28 cellular contexts compared by ENCODE assay signal in genomic region chr5:162641142-162641813, GRCh38.
"Had no signal": no experiment of that assay in that cellular context is flagged by ENCODE, and none has a peak within 500 bp of the region (broad histone marks: within the 10 kb centered on the region; RNA-seq: fewer than 3 reads in every experiment).

No MANE protein-coding gene starts in this region.

- H3K27ac ChIP-seq: epithelial cell of prostate, foreskin keratinocyte, heart right ventricle, lower lobe of right lung, prostate gland, right atrium auricular region, suprapubic skin, transverse colon, vagina had no signal

- H3K4me3 ChIP-seq: heart right ventricle, lower lobe of right lung, mucosa of descending colon, prostate gland, right atrium auricular region, smooth muscle cell, suprapubic skin, transverse colon, vagina had no signal

- FAIRE-seq: keratinocyte had no signal

- H3K27me3 ChIP-seq: foreskin keratinocyte, heart right ventricle, right atrium auricular region, suprapubic skin, transverse colon, vagina had no signal

- H3K36me3 ChIP-seq: heart right ventricle, lower lobe of right lung, prostate gland, right atrium auricular region, suprapubic skin, transverse colon, vagina had no signal

- ATAC-seq: effector memory CD8-positive, alpha-beta T cell; esophagus mucosa; foreskin keratinocyte; heart right ventricle; left ventricle myocardium superior; lower lobe of right lung; mucosa of descending colon; natural killer cell treated with Interleukin-12 subunit alpha and Interleukin-12 subunit beta and Interleukin-15 and Interleukin-18, amount 100 ng/mL, for 72 hours; sciatic nerve; stimulated activated naive CD8-positive, alpha-beta T cell treated with anti-CD3 and anti-CD28 coated beads, Interleukin-15, amount 100 ng/mL, for 72 hours had no signal

- H3K4me1 ChIP-seq: foreskin keratinocyte, heart right ventricle, lower lobe of right lung, prostate gland, right atrium auricular region, suprapubic skin, transverse colon, vagina had no signal

- H3K4me2 ChIP-seq: smooth muscle cell had no signal

- DNase-seq: cerebellar nuclear complex; cortex of kidney; effector memory CD8-positive, alpha-beta T cell; foreskin keratinocyte; glutamatergic neuron; heart right ventricle; hippocampal formation; left ventricle myocardium superior; lower lobe of right lung; mucosa of descending colon; naive B cell; stimulated activated CD4-positive, alpha-beta T cell treated with anti-CD3 and anti-CD28 coated beads, Interleukin-12 subunit alpha, Interleukin-12 subunit beta, amount 100 ng/mL, for 4 hours; stimulated activated CD4-positive, alpha-beta T cell treated with anti-CD3 and anti-CD28 coated beads, Interleukin-1b, Interleukin-23, amount 100 ng/mL, for 48 hours; stimulated activated CD4-positive, alpha-beta T cell treated with anti-CD3 and anti-CD28 coated beads, Interleukin-4, amount 100 ng/mL, for 1 hour; stimulated activated CD8-positive, alpha-beta memory T cell treated with anti-CD3 and anti-CD28 coated beads, Interleukin-4, amount 100 ng/mL, for 48 hours; stimulated activated naive CD4-positive, alpha-beta T cell; stimulated activated naive CD8-positive, alpha-beta T cell treated with anti-CD3 and anti-CD28 coated beads, Interleukin-15, amount 100 ng/mL, for 72 hours; transverse colon had no signal

- H3K9me3 ChIP-seq: lower lobe of right lung, mucosa of descending colon, prostate gland, right atrium auricular region, suprapubic skin, transverse colon, vagina had no signal
